Comparison of ENCODE assay signal across 1 cellular context in genomic region chr6:24126586-24127192, GRCh38.
TF ChIP-seq lines count a peak whose summit lies in the region.

No MANE protein-coding gene starts in this region.

TF ChIP-seq in WTC11, 78 proteins besides CTCF, POLR2A, EP300 and RAD21 (continued from another document and continues in another):
- TF ChIP-seq ZNF532 (CRISPR knock-in tag; IDR thresholded peaks at IDR 0.05; ENCODE audit: borderline replicate concordance) (no peak), E2F1 (CRISPR knock-in tag; IDR thresholded peaks at IDR 0.05) (no peak), MXD4 (CRISPR knock-in tag; IDR thresholded peaks at IDR 0.05; ENCODE audit: borderline replicate concordance) (no peak), ZNF121 (CRISPR knock-in tag; IDR thresholded peaks at IDR 0.05) (no peak), GRHL2 (CRISPR knock-in tag; IDR thresholded peaks at IDR 0.05; ENCODE audit: insufficient replicate concordance, severe bottlenecking) (no peak), JUN (CRISPR knock-in tag; IDR thresholded peaks at IDR 0.05) (peak; percentile 35; the same call in 1 of the 2 replicates), PRDM15 (CRISPR knock-in tag; IDR thresholded peaks at IDR 0.05) (no peak), OVOL2 (CRISPR knock-in tag; IDR thresholded peaks at IDR 0.05; ENCODE audit: borderline replicate concordance) (no peak), FOXK1 (CRISPR knock-in tag; IDR thresholded peaks at IDR 0.05) (no peak), ATF2 (CRISPR knock-in tag; IDR thresholded peaks at IDR 0.05; ENCODE audit: borderline replicate concordance, low read depth) (no peak), ZNF263 (CRISPR knock-in tag; IDR thresholded peaks at IDR 0.05; ENCODE audit: low read depth) (no peak), JAZF1 (CRISPR knock-in tag; IDR thresholded peaks at IDR 0.05) (no peak), SOX15 (CRISPR knock-in tag; IDR thresholded peaks at IDR 0.05) (no peak), USF2 (CRISPR knock-in tag; IDR thresholded peaks at IDR 0.05) (no peak), GABPB1 (CRISPR knock-in tag; IDR thresholded peaks at IDR 0.05) (peak; percentile 65), NFYB (CRISPR knock-in tag; conservative IDR thresholded peaks at IDR 0.05; ENCODE audit: low read depth) (no peak), AR (CRISPR knock-in tag; IDR thresholded peaks at IDR 0.05) (no peak), ETV6 (CRISPR knock-in tag; IDR thresholded peaks at IDR 0.05) (peak; percentile 84), FOXJ3 (CRISPR knock-in tag; IDR thresholded peaks at IDR 0.05; ENCODE audit: borderline replicate concordance) (no peak), ERG (CRISPR knock-in tag; IDR thresholded peaks at IDR 0.05) (no peak), ZNF138 (CRISPR knock-in tag; conservative IDR thresholded peaks at IDR 0.05) (no peak), TP53 (CRISPR knock-in tag; IDR thresholded peaks at IDR 0.05) (0 out of 2 replicates have a peak, but pooled peaks have one; percentile 38), ZNF671 (CRISPR knock-in tag; IDR thresholded peaks at IDR 0.05) (no peak; the same call in 1 of the 2 replicates), SMAD4 (CRISPR knock-in tag; IDR thresholded peaks at IDR 0.05) (no peak), ELF4 (CRISPR knock-in tag; IDR thresholded peaks at IDR 0.05; ENCODE audit: low read depth) (no peak), TCF7 (CRISPR knock-in tag; IDR thresholded peaks at IDR 0.05; ENCODE audit: low read depth) (no peak), ZBTB43 (CRISPR knock-in tag; IDR thresholded peaks at IDR 0.05) (no peak), ATF1 (CRISPR knock-in tag; IDR thresholded peaks at IDR 0.05) (no peak), CBFB (CRISPR knock-in tag; IDR thresholded peaks at IDR 0.05; ENCODE audit: low read depth) (no peak), E2F5 (CRISPR knock-in tag; IDR thresholded peaks at IDR 0.05) (no peak), CREB1 (CRISPR knock-in tag; IDR thresholded peaks at IDR 0.05) (no peak), FOXP1 (CRISPR knock-in tag; IDR thresholded peaks at IDR 0.05; ENCODE audit: borderline replicate concordance) (no peak), ZSCAN18 (CRISPR knock-in tag; IDR thresholded peaks at IDR 0.05) (no peak), ZNF416 (CRISPR knock-in tag; IDR thresholded peaks at IDR 0.05) (no peak), NFE2L1 (CRISPR knock-in tag; IDR thresholded peaks at IDR 0.05) (no peak), TEAD4 (CRISPR knock-in tag; IDR thresholded peaks at IDR 0.05) (no peak), TEAD1 (CRISPR knock-in tag; IDR thresholded peaks at IDR 0.05) (peak; percentile 88), RELA (CRISPR knock-in tag; IDR thresholded peaks at IDR 0.05; ENCODE audit: borderline replicate concordance) (no peak), NR2C2 (CRISPR knock-in tag; IDR thresholded peaks at IDR 0.05) (no peak), KAT7 (CRISPR knock-in tag; IDR thresholded peaks at IDR 0.05; ENCODE audit: borderline replicate concordance) (no peak), EMX1 (CRISPR knock-in tag; IDR thresholded peaks at IDR 0.05) (no peak), HMGA2 (CRISPR knock-in tag; IDR thresholded peaks at IDR 0.05) (no peak), ZNF219 (CRISPR knock-in tag; IDR thresholded peaks at IDR 0.05; ENCODE audit: borderline replicate concordance) (no peak), E2F4 (CRISPR knock-in tag; IDR thresholded peaks at IDR 0.05; ENCODE audit: borderline replicate concordance, low read depth) (no peak)
